ENCODE assay signal across 22 cellular contexts in genomic region chr2:53867773-53868172, GRCh38. TPM values are rescaled to one million over a fixed set of nuclear protein-coding genes. Genes with fewer than 3 reads are reported as not detected.
DNase-seq lines count a peak whose midpoint lies in the region; ATAC-seq, FAIRE-seq and TF ChIP-seq lines count a peak whose summit lies in the region.
"Had no signal": no experiment of that assay in that cellular context is flagged by ENCODE, and none has a peak within 500 bp of the region (broad histone marks: within the 10 kb centered on the region; RNA-seq: fewer than 3 reads in every experiment).

No MANE protein-coding gene starts in this region.

- POLR2A ChIA-PET in GM12878 (lab: Charles Lee), result interaction anchor here (0.6 kb wide), 2 partner anchors 39 to 679 kb away, joined by 4 to 5 read pairs; no protein-coding TSS in a partner anchor
- POLR2A ChIA-PET in SK-N-SH (lab: Yijun Ruan, JAX), result no interaction called here

- TF ChIP-seq POLR2A in GM12891 (IDR thresholded peaks at IDR 0.05; ENCODE audit: low read depth, low read length), result no peak
- TF ChIP-seq POLR2A in GM12878 (IDR thresholded peaks at IDR 0.05; ENCODE audit: low read depth, low read length), result no peak

- in situ Hi-C loops in GM12878 (cut with MboI), result no loop called here

- SMC1A ChIA-PET in GM12878 (lab: Charles Lee; ENCODE audit: uncharacterized antibody, unreplicated experiment), result no interaction called here

- no peak for DNase-seq in GM12891 (ENCODE audit: insufficient read length, low spot score)
- DNase-seq in GM12878 (ENCODE audit: low read depth, low spot score), result no peak
- DNase-seq in SK-N-SH, result no peak
- no peak for DNase-seq in islet precursor cell
- DNase-seq in effector CD4-positive, alpha-beta T cell, result no peak
- DNase-seq: 8988T; ACHN; AML-193; BE2C; CD4-positive, alpha-beta T cell; CD8-positive, alpha-beta memory T cell; DMS53; DND-41; HFFc6 had no signal

- H3K9me2 ChIP-seq in SK-N-SH, result no peaks in the 10 kb centered on the region

- TF ChIP-seq RAD21 in GM12878 (IDR thresholded peaks at IDR 0.05; ENCODE audit: insufficient read depth, low read depth, low read length) (no peak), SK-N-SH (IDR thresholded peaks at IDR 0.05; ENCODE audit: low read length) (no peak)

- H3K27ac ChIP-seq in GM12878 (ENCODE audit: control insufficient read depth, insufficient read depth) (no peak overlapping the region), SK-N-SH (ENCODE audit: low read depth in 2 of 2, low read length in 1 of 2) (no peak overlapping the region)
- H3K27ac ChIP-seq: A549; BLaER1 treated with 17β-estradiol and CSF1 and Interleukin-3, amounts not matched to agents 10 nM and 100 nM had no signal

- H4K20me1 ChIP-seq in GM12878 (ENCODE audit: control insufficient read depth, insufficient read depth) (no peaks in the 10 kb centered on the region), SK-N-SH (ENCODE audit: insufficient read depth) (no peaks in the 10 kb centered on the region)

- H3K4me1 ChIP-seq in GM12878 (ENCODE audit: control insufficient read depth, insufficient read depth, low read length) (no peaks in the 10 kb centered on the region), SK-N-SH (ENCODE audit: control insufficient read depth in 1 of 2, insufficient read depth in 2 of 2, low read depth in 1 of 2, low read length in 1 of 2) (peaks cover 0 to 4% of the 10 kb centered on the region in 2 experiments; a peak in 2 of 4 replicates)
- H3K4me1 ChIP-seq: A549; BE2C; BLaER1 treated with 17β-estradiol and CSF1 and Interleukin-3, amounts not matched to agents 10 nM and 100 nM; HAP-1 had no signal

- H3K27me3 ChIP-seq in GM12878 (replicated peaks in 1 of 2; ENCODE audit: control insufficient read depth in 2 of 2, insufficient read depth in 2 of 2, low read length in 1 of 2) (no peaks in the 10 kb centered on the region), SK-N-SH (ENCODE audit: insufficient read depth) (no peaks in the 10 kb centered on the region)
- H3K27me3 ChIP-seq: BE2C; BLaER1 treated with 17β-estradiol and CSF1 and Interleukin-3, amounts not matched to agents 10 nM and 100 nM had no signal

- H3K36me3 ChIP-seq in GM12878 (ENCODE audit: control insufficient read depth in 2 of 2, insufficient read depth in 2 of 2, low read length in 1 of 2) (peaks cover 2 to 24% of the 10 kb centered on the region in 2 experiments), SK-N-SH (replicated peaks in 1 of 2; ENCODE audit: control insufficient read depth in 1 of 2, insufficient read depth in 2 of 2, low read length in 1 of 2) (peaks cover 46 to 64% of the 10 kb centered on the region in 2 experiments)

- BruUV-seq in GM12878 (replicated peaks; lab: Mats Ljungman, UMichigan), result no TSS peak

- ATAC-seq in HG02870 (IDR thresholded peaks at IDR 0.05; ENCODE audit: unreplicated experiment) (peak; percentile 51), GM12878 (no peak), GM21515 (IDR thresholded peaks at IDR 0.05; ENCODE audit: unreplicated experiment) (no peak)
- ATAC-seq: A549, GM23338 had no signal

- RAD21 ChIA-PET in GM12878 (lab: Charles Lee; ENCODE audit: unreplicated experiment), result no interaction called here

- TF ChIP-seq EP300 in GM12878 (IDR thresholded peaks at IDR 0.05; ENCODE audit: borderline replicate concordance in 1 of 2, control insufficient read depth in 1 of 2, low read depth in 2 of 2, low read length in 2 of 2) (no peak), SK-N-SH (IDR thresholded peaks at IDR 0.05; ENCODE audit: borderline replicate concordance in 1 of 2, low read depth in 1 of 2, low read length in 1 of 2) (no peak)

- CTCF ChIA-PET in GM12878 (lab: Yijun Ruan, JAX), result no interaction called here
- CTCF ChIA-PET in SK-N-SH (lab: Yijun Ruan, JAX), result no interaction called here

- WGBS in GM12878 (ENCODE audit: insufficient coverage, insufficient replicate concordance, low lambda C conversion rate, missing lambda C conversion rate), result 95% methylated on average over 2 of the region's 2 CpGs
- WGBS in SK-N-SH (ENCODE audit: low lambda C conversion rate), result 96% methylated on average over 2 of the region's 2 CpGs

- H3K4me3 ChIP-seq in GM12878 (no peak overlapping the region), SK-N-SH (ENCODE audit: low read depth in 2 of 2, low read length in 1 of 2) (no peak overlapping the region)
- H3K4me3 ChIP-seq: A549; BLaER1 treated with 17β-estradiol and CSF1 and Interleukin-3, amounts not matched to agents 10 nM and 100 nM; GM23338; HAP-1 had no signal

- intact Hi-C loops in GM12878 (cut with micrococcal nuclease; ENCODE audit: unreplicated experiment), result no loop called here

- no peak overlapping the region for H3K9ac ChIP-seq in GM12878 (ENCODE audit: control insufficient read depth, insufficient read depth, low read length)
- no peak overlapping the region for H3K9ac ChIP-seq in SK-N-SH
- H3K9ac ChIP-seq: BLaER1 treated with 17β-estradiol and CSF1 and Interleukin-3, amounts not matched to agents 10 nM and 100 nM had no signal

- peaks cover 4% of the 10 kb centered on the region for H3F3A ChIP-seq in SK-N-SH (replicated peaks; ENCODE audit: insufficient read depth)

- no peak for FAIRE-seq in GM12891 (lab: Jason Lieb, UNC)
- no peak for FAIRE-seq in GM12878 (lab: Jason Lieb, UNC)
- FAIRE-seq: A549, GM18507 had no signal

- H3K4me2 ChIP-seq in GM12878 (ENCODE audit: control insufficient read depth, insufficient read depth) (no peak overlapping the region), SK-N-SH (no peak overlapping the region)
- H3K4me2 ChIP-seq: A549; BLaER1 treated with 17β-estradiol and CSF1 and Interleukin-3, amounts not matched to agents 10 nM and 100 nM; GM23338 had no signal

- TF ChIP-seq CTCF in GM12878 (IDR thresholded peaks at IDR 0.05 in 2 of 3, conservative IDR thresholded peaks at IDR 0.05 in 1 of 3; ENCODE audit: control insufficient read depth in 2 of 3, extremely low read depth in 1 of 3, insufficient read depth in 1 of 3, low read depth in 3 of 3, low read length in 3 of 3) (no peak), SK-N-SH (IDR thresholded peaks at IDR 0.05) (no peak)

- no peaks in the 10 kb centered on the region for H3K79me2 ChIP-seq in GM12878 (ENCODE audit: control insufficient read depth, insufficient read depth, low read length)
- H3K79me2 ChIP-seq in SK-N-SH (ENCODE audit: insufficient read depth), result no peaks in the 10 kb centered on the region

- H2AFZ ChIP-seq in GM12878 (ENCODE audit: control insufficient read depth, low read depth, low read length), result no peak overlapping the region
- H2AFZ ChIP-seq in SK-N-SH (ENCODE audit: low read depth), result no peak overlapping the region
- H2AFZ ChIP-seq: GM23338 had no signal

- no peaks in the 10 kb centered on the region for H3K9me3 ChIP-seq in GM12878 (replicated peaks; ENCODE audit: control insufficient read depth, insufficient read depth, low read length)
- H3K9me3 ChIP-seq in SK-N-SH, result no peaks in the 10 kb centered on the region
- H3K9me3 ChIP-seq: A549; BE2C; BLaER1 treated with 17β-estradiol and CSF1 and Interleukin-3, amounts not matched to agents 10 nM and 100 nM; HAP-1 had no signal

TF ChIP-seq in GM12891, 5 proteins besides CTCF, POLR2A, EP300 and RAD21:
- TF ChIP-seq SPI1 (IDR thresholded peaks at IDR 0.05; ENCODE audit: low read depth, low read length) (peak; percentile 38; the same call in 1 of the 2 replicates), POLR2AphosphoS5 (IDR thresholded peaks at IDR 0.05; ENCODE audit: low read depth, low read length) (no peak)
TF ChIP-seq in GM12891: peak in this region for 1.

TF ChIP-seq in GM12878, 131 proteins besides CTCF, POLR2A, EP300 and RAD21:
- TF ChIP-seq SPI1 (IDR thresholded peaks at IDR 0.05; ENCODE audit: borderline replicate concordance, insufficient read depth, low read depth, low read length) (peak; percentile 30; the same call in 1 of the 2 replicates), HCFC1 (IDR thresholded peaks at IDR 0.05; ENCODE audit: low read length) (no peak), TCF3 (IDR thresholded peaks at IDR 0.05; ENCODE audit: borderline replicate concordance, insufficient read depth, low read depth, low read length) (no peak)

TF ChIP-seq in SK-N-SH, 30 proteins besides CTCF, POLR2A, EP300 and RAD21 (continues in another document):
- TF ChIP-seq FOXM1 (IDR thresholded peaks at IDR 0.05; ENCODE audit: low read depth) (no peak), RCOR1 (IDR thresholded peaks at IDR 0.05; ENCODE audit: low read length) (no peak), SMC3 (IDR thresholded peaks at IDR 0.05; ENCODE audit: low read depth, low read length) (no peak), USF2 (IDR thresholded peaks at IDR 0.05; ENCODE audit: borderline replicate concordance, low read depth, low read length) (no peak), MXI1 (IDR thresholded peaks at IDR 0.05; ENCODE audit: low read depth, low read length) (no peak), SIN3A (IDR thresholded peaks at IDR 0.05; ENCODE audit: borderline replicate concordance, low read depth, low read length) (no peak)

RNA-seq across cellular contexts. Expression of gene GPR75, which starts 8.0 kb away (rescaled TPM):
- 0.72 TPM for polyA plus RNA-seq in GM12891 (2012; ENCODE audit: low read depth, missing spikeins)
- 11.0 and 12.2 TPM in 2 replicates for total RNA-seq in GM12878 (2013; cell fraction: nucleolus; rRNA removed)
- 2.0 and 2.1 TPM in 2 replicates for total RNA-seq in GM12878 (2014; rRNA removed)
- total RNA-seq in GM12878 (2014; rRNA removed; fragmentation: Illumina TruSeq; extraction: Trizol), result 2.6 TPM in 2 replicates
- total RNA-seq in GM12878 (2021), result 1.7 and 2.5 TPM in 2 replicates
- polyA plus RNA-seq in GM12878 (2011; ENCODE audit: low read depth), result 1.4 TPM
- polyA plus RNA-seq in GM12878 (2011; rRNA removed), result 1.5 and 2.0 TPM in 2 replicates
- polyA plus RNA-seq in GM12878 (2011; cell fraction: cytosol; rRNA removed), result 1.2 and 1.8 TPM in 2 replicates
- 4.3 and 5.6 TPM in 2 replicates for polyA plus RNA-seq in GM12878 (2011; cell fraction: nucleus; rRNA removed)
- 1.2 and 1.5 TPM in 2 replicates for polyA plus RNA-seq in GM12878 (2012)
- 3.5 and 3.7 TPM in 2 replicates for polyA plus RNA-seq in GM12878 (2014; fragmentation: Illumina TruSeq; extraction: Trizol)
- under 1 TPM in 1 of 2 experiments, not detected in 1; 0.02 TPM for polyA plus RNA-seq in GM12878 (2014; fragmentation: Nextera tagmentation; extraction: Ambion mirVana)
- 2.2 and 2.6 TPM in 2 replicates for polyA plus RNA-seq in GM12878 (2014; rRNA removed)
- under 1 TPM in 1 of 2 experiments, not detected in 1; 0.20 TPM for polyA plus RNA-seq in GM12878 (2016; fragmentation: Nextera tagmentation; extraction: Ambion mirVana)
- polyA minus RNA-seq in GM12878 (2011; rRNA and poly(A)+ RNA removed), result 5.7 and 8.1 TPM in 2 replicates
- not detected in 2 replicates for polyA minus RNA-seq in GM12878 (2011; cell fraction: cytosol; rRNA and poly(A)+ RNA removed)
- polyA minus RNA-seq in GM12878 (2011; cell fraction: nucleus; rRNA and poly(A)+ RNA removed), result 4.6 and 10.3 TPM in 2 replicates
- 1.8 and 2.4 TPM in 2 replicates for polyA plus RNA-seq in SK-N-SH (2012; rRNA removed)
- 0.57 and 0.85 TPM in 2 replicates for polyA plus RNA-seq in SK-N-SH (2012; cell fraction: cytosol; rRNA removed)
- 7.1 and 12.0 TPM in 2 replicates for polyA plus RNA-seq in SK-N-SH (2012; cell fraction: nucleus; rRNA removed)
- polyA plus RNA-seq: CD14-positive monocyte; CD8-positive, alpha-beta memory T cell had no signal
